ENCODE assay signal across 6 cellular contexts in genomic region chr17:21737015-21737580, GRCh38. TPM values are rescaled to one million over a fixed set of nuclear protein-coding genes. Genes with fewer than 3 reads are reported as not detected.
"Had no signal": no experiment of that assay in that cellular context is flagged by ENCODE, and none has a peak within 500 bp of the region (broad histone marks: within the 10 kb centered on the region; RNA-seq: fewer than 3 reads in every experiment).

No MANE protein-coding gene starts in this region.

RNA-seq across cellular contexts. Expression of gene KCNJ18, which starts 44.8 kb away (rescaled TPM):
- total RNA-seq: M059J, OCI-LY7, PC-9, Right ventricle myocardium superior, RPMI7951, SJSA1 had no signal
